ENCODE assay signal across 8 cellular contexts in the genomic region with DNA sequence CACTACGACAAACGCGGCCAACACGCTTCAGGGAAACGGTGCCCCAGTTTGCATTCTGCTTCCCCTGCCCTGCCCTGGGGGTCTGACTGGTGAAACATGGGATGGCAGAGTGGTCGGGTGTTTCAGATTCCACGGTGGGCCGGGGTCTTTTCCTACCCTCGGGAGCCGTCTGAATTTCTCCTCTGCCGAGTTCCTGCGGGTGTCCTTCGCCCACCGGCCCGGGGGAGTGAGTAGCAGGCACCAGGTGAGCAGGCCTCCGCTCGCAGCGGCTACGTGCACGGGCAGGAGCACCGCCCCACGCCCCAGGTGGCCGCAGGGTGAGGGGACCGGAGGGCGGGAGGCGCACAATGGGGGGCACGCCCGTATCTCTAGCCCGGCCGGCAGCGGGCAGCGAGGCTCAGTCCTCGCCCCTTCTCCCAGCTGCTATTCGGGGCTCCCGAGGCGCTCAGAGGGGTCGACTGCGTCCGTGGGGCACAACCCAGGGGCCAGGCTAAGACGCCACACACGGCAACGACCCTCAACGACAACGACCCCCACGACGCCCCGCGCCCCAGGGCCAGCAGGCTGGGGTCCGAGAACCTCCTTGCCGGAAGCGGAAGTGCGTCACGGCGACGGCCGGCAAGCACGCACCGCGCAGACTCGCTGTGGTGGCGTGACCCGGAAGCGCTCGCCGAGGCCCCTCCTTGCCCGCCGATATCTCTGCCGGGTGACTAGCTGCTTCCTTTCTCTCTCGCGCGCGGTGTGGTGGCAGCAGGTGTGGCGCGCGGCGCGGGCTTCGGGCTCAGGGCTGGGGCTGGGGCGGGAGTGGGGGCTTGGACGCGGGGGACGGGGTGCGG. TPM values are rescaled to one million over a fixed set of nuclear protein-coding genes. Genes with fewer than 3 reads are reported as not detected.
DNase-seq lines count a peak whose midpoint lies in the region; ATAC-seq and TF ChIP-seq lines count a peak whose summit lies in the region.

TSS of gene RPS21 (plus strand) at position 721 of the 836 bp plus-strand sequence. CDS start 236 bp downstream, outside the sequence.

- peaks cover 5% of the 10 kb centered on the region for H3K36me3 Mint-ChIP-seq in T-helper 17 cell (ENCODE audit: low read depth)

- no peak for TF ChIP-seq CTCF in GM13977 (IDR thresholded peaks at IDR 0.05; ENCODE audit: extremely low read depth, insufficient read depth, missing control alignments)
- TF ChIP-seq CTCF in right atrium auricular region (IDR thresholded peaks at IDR 0.05): no peak
- peak in 2 of 4 experiments; percentile 14 to 54 for TF ChIP-seq CTCF in uterus (IDR thresholded peaks at IDR 0.05)

- H3K36me3 ChIP-seq in right atrium auricular region (peaks cover 25% of the 10 kb centered on the region), uterus (no peaks in the 10 kb centered on the region)

- in situ Hi-C loops in GM13977 (cut with MboI; ENCODE audit: low pct_unique_long_range_greater_than_20kb, low sequenced_read_pairs, unreplicated experiment): no loop called here

- peak; percentile 56 to 87 for TF ChIP-seq POLR2A in uterus (IDR thresholded peaks at IDR 0.05)

- H3K9me3 ChIP-seq in T-helper 17 cell (ENCODE audit: control insufficient read depth, low read length, poor library complexity, severe bottlenecking) (no peaks in the 10 kb centered on the region), right atrium auricular region (no peaks in the 10 kb centered on the region), uterus (no peaks in the 10 kb centered on the region)

- H3K4me3 ChIP-seq in right atrium auricular region (peak within 1 kb of the TSS; percentile 83), uterus (peak within 1 kb of the TSS; percentile 95 to 96)

- intact Hi-C loops in uterus (cut with DNase I; ENCODE audit: low total_unique reads): no loop called here

- DNase-seq in GM13977 (ENCODE audit: low spot score): peak; percentile 97
- DNase-seq in NCI-H146 (lab: John Stamatoyannopoulos, UW): peak; percentile 97
- peak; percentile 88 to 90 (median 89) for DNase-seq in T-helper 17 cell
- DNase-seq in amygdala (lab: John Stamatoyannopoulos, UW): peak; percentile 31 to 93 (median 83)
- DNase-seq in right atrium auricular region (ENCODE audit: low spot score): peak; percentile 95
- peak; percentile 89 for DNase-seq in putamen (ENCODE audit: low spot score)
- peak; percentile 92 to 93 for DNase-seq in uterus

- peaks cover 33% of the 10 kb centered on the region for H3K4me1 Mint-ChIP-seq in T-helper 17 cell

- H3K4me3 Mint-ChIP-seq in T-helper 17 cell: peak within 1 kb of the TSS; percentile 95

- peak within 1 kb of the TSS; percentile 84 to 91 for H3K27ac ChIP-seq in right atrium auricular region
- H3K27ac ChIP-seq in uterus: peak within 1 kb of the TSS; percentile 91 to 96

- H3K27me3 ChIP-seq in right atrium auricular region: no peaks in the 10 kb centered on the region
- H3K27me3 ChIP-seq in uterus: no peaks in the 10 kb centered on the region

- H3K27ac Mint-ChIP-seq in T-helper 17 cell: peak within 1 kb of the TSS; percentile 87

- no peaks in the 10 kb centered on the region for H3K27me3 Mint-ChIP-seq in T-helper 17 cell

- ATAC-seq in HG02870 (IDR thresholded peaks at IDR 0.05; ENCODE audit: unreplicated experiment) (peak; percentile 64), T-helper 17 cell (peak; percentile 92)

- peaks cover 0 to 31% of the 10 kb centered on the region in 2 donors for H3K4me1 ChIP-seq in right atrium auricular region
- peaks cover 5 to 7% of the 10 kb centered on the region in 2 donors for H3K4me1 ChIP-seq in uterus

RNA-seq across cellular contexts. Expression of gene RPS21, which starts in this region (rescaled TPM):
- 1,000 to 10,000 TPM; 2,821 to 2,836 TPM for total RNA-seq in T-helper 17 cell
- total RNA-seq in right atrium auricular region: 1,000 to 10,000 TPM; 1,510 to 1,937 TPM
- over 10,000 TPM in 1 of 4 donors, 1,000 to 10,000 TPM in 3; 1,151 to 14,756 (median 1,928) TPM for total RNA-seq in uterus

Comparison
In these comparisons a context has a peak if more than half of its experiments do, and no peak if none do; other contexts are left out.
1. Peak in every context shown above with its lines: DNase-seq, ATAC-seq, H3K4me3 ChIP-seq and H3K27ac ChIP-seq.